ENCODE assay signal across 1 cellular context in genomic region chr3:194592798-194593752, GRCh38.
A peak's percentile ranks its signal among the peaks of the same experiment; 100 is the strongest.
TF ChIP-seq lines count a peak whose summit lies in the region.

No MANE protein-coding gene starts in this region.

TF ChIP-seq in HEK293, 187 proteins besides CTCF, POLR2A, EP300 and RAD21 (continued from another document and continues in another):
- TF ChIP-seq ZNF148 (tag by site-specific recombination; IDR thresholded peaks at IDR 0.05; ENCODE audit: borderline replicate concordance) (no peak), HOXD13 (CRISPR knock-in tag; IDR thresholded peaks at IDR 0.05; ENCODE audit: borderline replicate concordance) (peak; percentile 53; the same call in 1 of the 2 replicates), ZSCAN5A (tag by site-specific recombination; IDR thresholded peaks at IDR 0.05) (no peak), ZNF214 (tag by site-specific recombination; IDR thresholded peaks at IDR 0.05; ENCODE audit: borderline replicate concordance) (no peak), ZNF501 (tag by site-specific recombination; IDR thresholded peaks at IDR 0.05) (no peak), ZNF518A (tag by site-specific recombination; conservative IDR thresholded peaks at IDR 0.05; ENCODE audit: low read depth) (no peak), ZNF362 (tag by site-specific recombination; IDR thresholded peaks at IDR 0.05) (no peak), ZNF623 (tag by site-specific recombination; IDR thresholded peaks at IDR 0.05) (no peak), ZNF664 (tag by site-specific recombination; IDR thresholded peaks at IDR 0.05) (no peak; the same call in 1 of the 2 replicates), ZNF560 (tag by site-specific recombination; IDR thresholded peaks at IDR 0.05; ENCODE audit: borderline replicate concordance) (no peak), ZNF660 (tag by site-specific recombination; IDR thresholded peaks at IDR 0.05) (peak; percentile 87), IKZF3 (tag by site-specific recombination; IDR thresholded peaks at IDR 0.05) (peak; percentile 30; the same call in 1 of the 2 replicates), ZNF292 (tag by site-specific recombination; IDR thresholded peaks at IDR 0.05; ENCODE audit: borderline replicate concordance, low read depth) (no peak), ZNF16 (tag by site-specific recombination; IDR thresholded peaks at IDR 0.05; ENCODE audit: low read depth) (no peak), ZNF704 (tag by site-specific recombination; IDR thresholded peaks at IDR 0.05) (no peak), ZNF174 (tag by site-specific recombination; IDR thresholded peaks at IDR 0.05) (no peak), PRDM10 (tag by site-specific recombination; IDR thresholded peaks at IDR 0.05) (peak; percentile 65), PBX3 (CRISPR knock-in tag; IDR thresholded peaks at IDR 0.05) (no peak), ZNF521 (tag by site-specific recombination; IDR thresholded peaks at IDR 0.05) (no peak), ZNF335 (tag by site-specific recombination; conservative IDR thresholded peaks at IDR 0.05) (peak; percentile 23; the same call in 1 of the 2 replicates), GFI1B (tag by site-specific recombination; IDR thresholded peaks at IDR 0.05) (no peak), GLIS1 (tag by site-specific recombination; IDR thresholded peaks at IDR 0.05) (peak; percentile 86), GLI2 (tag by site-specific recombination; IDR thresholded peaks at IDR 0.05; ENCODE audit: borderline replicate concordance, low read depth) (peak; percentile 28; the same call in 1 of the 2 replicates), ZNF324 (tag by site-specific recombination; IDR thresholded peaks at IDR 0.05) (no peak), ZSCAN4 (tag by site-specific recombination; IDR thresholded peaks at IDR 0.05) (no peak), ZNF280D (tag by site-specific recombination; IDR thresholded peaks at IDR 0.05) (no peak), ZFP37 (tag by site-specific recombination; IDR thresholded peaks at IDR 0.05) (0 out of 2 replicates have a peak, but pooled peaks have one; percentile 39), ZNF132 (tag by site-specific recombination; IDR thresholded peaks at IDR 0.05; ENCODE audit: borderline replicate concordance) (no peak), ZNF530 (tag by site-specific recombination; IDR thresholded peaks at IDR 0.05; ENCODE audit: low read depth) (no peak), ZNF654 (tag by site-specific recombination; IDR thresholded peaks at IDR 0.05; ENCODE audit: low read depth) (no peak), PRDM4 (tag by site-specific recombination; IDR thresholded peaks at IDR 0.05) (peak; percentile 73)
